In the genomic region with DNA sequence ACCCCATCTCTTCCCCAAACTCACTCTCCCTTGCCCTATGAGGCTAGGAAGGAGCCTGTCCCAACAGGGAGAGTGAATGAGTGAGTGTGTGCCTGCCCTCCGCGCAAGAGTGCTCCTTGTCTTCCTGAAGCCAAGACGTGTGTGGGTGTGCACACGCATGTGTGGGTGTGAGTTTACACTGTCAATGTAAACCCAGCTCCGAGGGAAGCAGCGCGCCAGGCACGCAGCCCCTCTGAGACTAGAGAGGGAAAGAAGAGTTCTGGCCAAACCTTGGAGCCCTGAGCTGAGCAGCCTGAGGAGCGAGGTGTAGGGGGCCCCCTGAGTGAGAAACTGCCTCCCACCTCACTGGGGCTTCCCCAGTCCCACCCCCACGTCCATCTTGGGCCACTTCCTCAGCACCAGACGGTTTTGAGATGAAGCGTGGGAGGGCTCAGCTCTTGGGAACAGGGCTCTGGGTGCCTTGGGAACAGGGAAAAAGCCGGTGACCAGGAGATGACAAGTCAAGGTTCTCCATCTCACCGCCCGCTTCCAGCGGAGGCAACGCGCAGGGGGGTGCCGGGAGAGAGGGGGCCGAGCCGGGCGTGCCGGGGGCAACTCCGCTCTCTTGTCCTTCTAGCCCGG, we compare ENCODE assay signal across 9 cellular contexts. TPM values are rescaled to one million over a fixed set of nuclear protein-coding genes. Genes with fewer than 3 reads are reported as not detected.
A peak's percentile ranks its signal among the peaks of the same experiment; 100 is the strongest.
DNase-seq lines count a peak whose midpoint lies in the region; FAIRE-seq and TF ChIP-seq lines count a peak whose summit lies in the region.
"Had no signal": no experiment of that assay in that cellular context is flagged by ENCODE, and none has a peak within 500 bp of the region (broad histone marks: within the 10 kb centered on the region; RNA-seq: fewer than 3 reads in every experiment).

No MANE protein-coding gene starts in this region.

- peaks cover 75% of the 10 kb centered on the region for H3K27me3 Mint-ChIP-seq in activated CD4-positive, alpha-beta T cell treated with anti-CD3 and anti-CD28 coated beads, Interleukin-2, amount 10 ng/mL, durations not matched to agents 24 days and 14 days
- H3K27me3 Mint-ChIP-seq in endothelial cell (ENCODE audit: unreplicated experiment), result peaks cover 21% of the 10 kb centered on the region

- H3K79me1 ChIP-seq in mesenchymal stem cell (replicated peaks; ENCODE audit: low read length, poor library complexity, severe bottlenecking), result no peaks in the 10 kb centered on the region

- WGBS in mesenchymal stem cell, result 5% methylated on average over 14 of the region's 25 CpGs

- H3K9ac ChIP-seq in mesenchymal stem cell (ENCODE audit: low read length), result no peak overlapping the region

- H3K36me3 ChIP-seq in mesenchymal stem cell (ENCODE audit: control insufficient read depth in 1 of 2, insufficient read depth in 2 of 2, low read depth in 1 of 2, low read length in 2 of 2) (no peaks in the 10 kb centered on the region), tibial artery (no peaks in the 10 kb centered on the region)

- intact Hi-C loops in activated CD4-positive, alpha-beta T cell treated with anti-CD3 and anti-CD28 coated beads, Interleukin-2, amount 10 ng/mL, durations not matched to agents 24 days and 14 days (cut with micrococcal nuclease), result no loop called here
- intact Hi-C loops in tibial artery (cut with DNase I; ENCODE audit: low total_unique reads), result no loop called here

- no peak overlapping the region for H3K23ac ChIP-seq in mesenchymal stem cell (ENCODE audit: low read length in 2 of 2)

- no peaks in the 10 kb centered on the region for H3K9me3 Mint-ChIP-seq in activated CD4-positive, alpha-beta T cell treated with anti-CD3 and anti-CD28 coated beads, Interleukin-2, amount 10 ng/mL, durations not matched to agents 24 days and 14 days
- H3K9me3 Mint-ChIP-seq in endothelial cell (ENCODE audit: unreplicated experiment), result no peaks in the 10 kb centered on the region

- H3K4me1 ChIP-seq in mesenchymal stem cell (ENCODE audit: control insufficient read depth, insufficient read depth, low read depth, low read length) (peaks cover 21% of the 10 kb centered on the region), tibial artery (peaks cover 0 to 39% (median 17%) of the 10 kb centered on the region in 4 donors)

- no peak overlapping the region for H3K4me3 ChIP-seq in mesenchymal stem cell (ENCODE audit: insufficient read depth in 1 of 2, low read depth in 1 of 2, low read length in 2 of 2)
- H3K4me3 ChIP-seq in tibial artery, result peak overlapping the region; percentile 31 to 39

- no peak overlapping the region for H2BK120ac ChIP-seq in mesenchymal stem cell (ENCODE audit: low read depth, low read length)

- H2BK15ac ChIP-seq in mesenchymal stem cell (ENCODE audit: low read depth, poor library complexity, severe bottlenecking), result no peak overlapping the region

- no peak for FAIRE-seq in HTR-8/SVneo (lab: Jason Lieb, UNC)

- DNase-seq in activated CD4-positive, alpha-beta T cell treated with anti-CD3 and anti-CD28 coated beads, Interleukin-2, amount 10 ng/mL, durations not matched to agents 24 days and 14 days, result no peak
- DNase-seq in activated CD4-positive, alpha-beta T cell treated with anti-CD3 and anti-CD28 coated beads for 1 hour, result no peak
- peak; percentile 30 for DNase-seq in endothelial cell (ENCODE audit: low spot score)
- no peak for DNase-seq in mesenchymal stem cell
- no peak for DNase-seq in tibial artery
- DNase-seq in HTR-8/SVneo (ENCODE audit: insufficient read length, low spot score), result no peak
- no peak for DNase-seq in activated CD8-positive, alpha-beta memory T cell treated with anti-CD3 and anti-CD28 coated beads for 24 hours
- DNase-seq in D341Med (ENCODE audit: low spot score), result no peak
- DNase-seq: ACHN had no signal

- H3K27me3 ChIP-seq in mesenchymal stem cell (ENCODE audit: control insufficient read depth in 1 of 2, insufficient read depth in 1 of 2, low read length in 2 of 2) (peaks cover 57 to 88% of the 10 kb centered on the region in 2 experiments), tibial artery (peaks cover 0 to 29% of the 10 kb centered on the region in 2 donors)

- H2AFZ ChIP-seq in mesenchymal stem cell (ENCODE audit: low read depth, low read length), result no peak overlapping the region

- H3K9me3 ChIP-seq in mesenchymal stem cell (ENCODE audit: control insufficient read depth, low read length) (no peaks in the 10 kb centered on the region), tibial artery (no peaks in the 10 kb centered on the region)

- no peak overlapping the region for H2AK5ac ChIP-seq in mesenchymal stem cell (ENCODE audit: low read length, severe bottlenecking)

- H3K4me3 Mint-ChIP-seq in activated CD4-positive, alpha-beta T cell treated with anti-CD3 and anti-CD28 coated beads, Interleukin-2, amount 10 ng/mL, durations not matched to agents 24 days and 14 days, result peak overlapping the region; percentile 26
- peak overlapping the region; percentile 97 for H3K4me3 Mint-ChIP-seq in endothelial cell (ENCODE audit: unreplicated experiment)

- H2BK5ac ChIP-seq in mesenchymal stem cell (ENCODE audit: low read depth, low read length, poor library complexity, severe bottlenecking), result no peak overlapping the region

- H3K4ac ChIP-seq in mesenchymal stem cell (ENCODE audit: low read depth in 1 of 2, low read length in 2 of 2), result no peak overlapping the region

- no peak overlapping the region for H3K14ac ChIP-seq in mesenchymal stem cell (ENCODE audit: low read length in 2 of 2)

- TF ChIP-seq CTCF in endothelial cell (IDR thresholded peaks at IDR 0.05; ENCODE audit: unreplicated experiment) (no peak), tibial artery (IDR thresholded peaks at IDR 0.05) (no peak)

- H3K27ac ChIP-seq in mesenchymal stem cell (ENCODE audit: low read length, poor library complexity, severe bottlenecking) (no peak overlapping the region), tibial artery (peak overlapping the region; percentile 46 to 58)

- no peak overlapping the region for H2BK12ac ChIP-seq in mesenchymal stem cell (ENCODE audit: low read length in 2 of 2)

- H3K4me2 ChIP-seq in mesenchymal stem cell (ENCODE audit: low read length, poor library complexity, severe bottlenecking), result peak overlapping the region; percentile 42

- H4K91ac ChIP-seq in mesenchymal stem cell (ENCODE audit: low read length), result no peak overlapping the region

- no peak overlapping the region for H4K8ac ChIP-seq in mesenchymal stem cell (ENCODE audit: low read length)

- peaks cover 2% of the 10 kb centered on the region for H3K36me3 Mint-ChIP-seq in activated CD4-positive, alpha-beta T cell treated with anti-CD3 and anti-CD28 coated beads, Interleukin-2, amount 10 ng/mL, durations not matched to agents 24 days and 14 days (ENCODE audit: low read depth)
- H3K36me3 Mint-ChIP-seq in endothelial cell (ENCODE audit: low read depth, unreplicated experiment), result peaks cover 27% of the 10 kb centered on the region

- H3K27ac Mint-ChIP-seq in activated CD4-positive, alpha-beta T cell treated with anti-CD3 and anti-CD28 coated beads, Interleukin-2, amount 10 ng/mL, durations not matched to agents 24 days and 14 days, result no peak overlapping the region
- H3K27ac Mint-ChIP-seq in endothelial cell (ENCODE audit: unreplicated experiment), result peak overlapping the region; percentile 67

- H3K4me1 Mint-ChIP-seq in activated CD4-positive, alpha-beta T cell treated with anti-CD3 and anti-CD28 coated beads, Interleukin-2, amount 10 ng/mL, durations not matched to agents 24 days and 14 days, result peaks cover 25% of the 10 kb centered on the region
- H3K4me1 Mint-ChIP-seq in endothelial cell (ENCODE audit: unreplicated experiment), result peaks cover 46% of the 10 kb centered on the region

- H3K18ac ChIP-seq in mesenchymal stem cell (ENCODE audit: low read depth in 1 of 2, low read length in 2 of 2), result no peak overlapping the region

RNA-seq across cellular contexts. Expression of gene MECOM, which starts 5.1 kb away (rescaled TPM):
- total RNA-seq in activated CD4-positive, alpha-beta T cell treated with anti-CD3 and anti-CD28 coated beads, Interleukin-2, amount 10 ng/mL, durations not matched to agents 24 days and 14 days, result not detected in 2 replicates
- total RNA-seq in endothelial cell (ENCODE audit: unreplicated experiment), result 164 TPM
- 0.54 TPM for polyA plus RNA-seq in mesenchymal stem cell (2013, experiment 1 of 2)
- 0.22 TPM for polyA plus RNA-seq in mesenchymal stem cell (2013, experiment 2 of 2)

Comparison
In these comparisons a context has a peak if more than half of its experiments do, and no peak if none do; other contexts are left out.
1. H3K4me3 ChIP-seq: peak in tibial artery (2 of 2); none in mesenchymal stem cell (0 of 2).
2. RNA of gene MECOM, which starts 5.1 kb away (total RNA-seq): 164 TPM in endothelial cell (single experiment); not detected in activated CD4-positive, alpha-beta T cell treated with anti-CD3 and anti-CD28 coated beads, Interleukin-2, amount 10 ng/mL, durations not matched to agents 24 days and 14 days; every median in the first group is over 100 times any median in the second.